8 cellular contexts compared by ENCODE assay signal in the genomic region with DNA sequence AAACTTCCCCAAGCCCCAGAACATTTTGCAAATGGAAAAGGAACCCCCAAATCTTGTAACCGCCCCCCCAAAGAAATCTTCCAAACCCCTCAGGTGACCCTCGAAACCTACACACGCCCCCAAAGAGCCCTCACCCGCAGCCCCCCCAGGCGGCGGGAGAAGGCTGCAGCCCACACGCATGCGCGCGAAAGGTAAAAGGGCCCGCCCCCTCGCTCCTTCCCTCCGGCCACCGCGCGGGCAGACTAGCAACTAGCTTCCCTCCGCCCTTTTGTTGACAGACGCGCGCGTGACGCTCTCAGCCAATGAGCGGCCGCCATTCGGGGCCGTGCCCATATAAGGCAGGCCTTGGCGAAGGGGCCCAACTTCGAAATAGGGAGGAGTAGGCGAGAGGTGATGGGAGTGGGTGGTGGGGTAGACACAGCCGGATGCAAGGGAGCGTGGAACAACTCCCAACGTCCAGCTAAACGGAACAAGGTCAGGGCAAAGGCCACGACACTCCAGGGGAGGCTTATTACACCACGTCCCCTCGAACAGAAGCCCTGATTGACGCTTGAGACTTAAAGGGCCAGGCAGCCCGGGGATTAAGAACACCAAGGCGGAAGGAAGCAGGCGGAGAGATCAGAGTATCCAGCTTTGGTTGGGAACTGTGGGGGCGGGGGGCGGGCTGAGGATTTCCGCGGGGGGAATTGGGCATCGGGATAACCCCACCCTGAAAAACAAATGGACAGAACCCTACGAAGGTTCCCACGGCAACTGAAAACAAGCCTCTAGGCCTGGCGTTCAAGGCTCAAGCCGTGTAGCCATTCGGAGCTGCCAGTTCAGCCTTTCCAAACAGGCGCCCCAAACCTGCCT. TPM values are rescaled to one million over a fixed set of nuclear protein-coding genes. Genes with fewer than 3 reads are reported as not detected.
A peak's percentile ranks its signal among the peaks of the same experiment; 100 is the strongest.
DNase-seq lines count a peak whose midpoint lies in the region; ATAC-seq and TF ChIP-seq lines count a peak whose summit lies in the region.

No MANE protein-coding gene starts in this region.

- peaks cover 26% of the 10 kb centered on the region for H4K20me1 ChIP-seq in BLaER1

- peak overlapping the region; percentile 86 for H3K27ac ChIP-seq in BLaER1
- peak overlapping the region; percentile 82 to 95 for H3K27ac ChIP-seq in coronary artery
- peak overlapping the region; percentile 92 for H3K27ac ChIP-seq in layer of hippocampus (ENCODE audit: low read depth, low read length)

- peak overlapping the region; percentile 82 for H3K4me3 ChIP-seq in BLaER1
- peak overlapping the region; percentile 70 for H3K4me3 ChIP-seq in coronary artery

- H3K27me3 ChIP-seq in BLaER1 (no peaks in the 10 kb centered on the region), layer of hippocampus (ENCODE audit: control insufficient read depth, insufficient read depth, low read length) (no peaks in the 10 kb centered on the region)

- peaks cover 36% of the 10 kb centered on the region for H3K36me3 Mint-ChIP-seq in activated CD4-positive, alpha-beta T cell treated with anti-CD3 and anti-CD28 coated beads, Interleukin-2, amount 10 ng/mL, durations not matched to agents 7 days and 5 days (ENCODE audit: low read depth)

- H3K27ac Mint-ChIP-seq in activated CD4-positive, alpha-beta T cell treated with anti-CD3 and anti-CD28 coated beads, Interleukin-2, amount 10 ng/mL, durations not matched to agents 7 days and 5 days, result peak overlapping the region; percentile 92

- H3K36me3 ChIP-seq in BLaER1, result peaks cover 48% of the 10 kb centered on the region

- H3K4me1 ChIP-seq in BLaER1, result peaks cover 30% of the 10 kb centered on the region

- no peaks in the 10 kb centered on the region for H3K9me3 Mint-ChIP-seq in activated CD4-positive, alpha-beta T cell treated with anti-CD3 and anti-CD28 coated beads, Interleukin-2, amount 10 ng/mL, durations not matched to agents 7 days and 5 days

- no peaks in the 10 kb centered on the region for H3K9me3 ChIP-seq in BLaER1

- ATAC-seq in GM19328 (IDR thresholded peaks at IDR 0.05; ENCODE audit: unreplicated experiment), result peak; percentile 93
- ATAC-seq in HG03469 (IDR thresholded peaks at IDR 0.05; ENCODE audit: unreplicated experiment), result peak; percentile 78

- no peaks in the 10 kb centered on the region for H3K27me3 Mint-ChIP-seq in activated CD4-positive, alpha-beta T cell treated with anti-CD3 and anti-CD28 coated beads, Interleukin-2, amount 10 ng/mL, durations not matched to agents 7 days and 5 days

- peak; percentile 96 for DNase-seq in NCI-H526 treated with DMSO at 0.1 percent for 48 hours (lab: John Stamatoyannopoulos, UW)
- DNase-seq in activated CD4-positive, alpha-beta T cell treated with anti-CD3 and anti-CD28 coated beads, Interleukin-2, amount 10 ng/mL, durations not matched to agents 7 days and 5 days, result peak; percentile 99
- DNase-seq in coronary artery (ENCODE audit: low spot score), result peak; percentile 99
- DNase-seq in stimulated activated CD4-positive, alpha-beta T cell treated with anti-CD3 and anti-CD28 coated beads, Interleukin-1b, Interleukin-23, amount 100 ng/mL, for 24 hours (ENCODE audit: low read depth in 4 of 4, low spot score in 1 of 4), result peak; percentile 81 to 94 (median 90)

- POLR2A ChIA-PET in activated CD4-positive, alpha-beta T cell treated with anti-CD3 and anti-CD28 coated beads, Interleukin-2, amount 10 ng/mL, durations not matched to agents 7 days and 5 days (lab: Charles Lee), result interaction anchor here (0.6 to 0.9 kb wide), 6 partner anchors 13 to 1026 kb away, joined by 3 to 15 read pairs (median 4); partner anchors contain the start of gene SNRPD2

- no peak for TF ChIP-seq CTCF in coronary artery (IDR thresholded peaks at IDR 0.05)

- CTCF ChIA-PET in activated CD4-positive, alpha-beta T cell treated with anti-CD3 and anti-CD28 coated beads, Interleukin-2, amount 10 ng/mL, durations not matched to agents 7 days and 5 days (lab: Charles Lee), result interaction anchor here (0.6 to 4.7 kb wide), 15 partner anchors 10 to 104 kb away, joined by 3 to 31 read pairs (median 5); partner anchors contain the start of genes DMWD, FBXO46, QPCTL and SIX5

- peak overlapping the region; percentile 95 for H3K4me2 ChIP-seq in BLaER1

- H3K9ac ChIP-seq in BLaER1, result peak overlapping the region; percentile 90

- peak overlapping the region; percentile 92 for H3K4me3 Mint-ChIP-seq in activated CD4-positive, alpha-beta T cell treated with anti-CD3 and anti-CD28 coated beads, Interleukin-2, amount 10 ng/mL, durations not matched to agents 7 days and 5 days

- peaks cover 42% of the 10 kb centered on the region for H3K4me1 Mint-ChIP-seq in activated CD4-positive, alpha-beta T cell treated with anti-CD3 and anti-CD28 coated beads, Interleukin-2, amount 10 ng/mL, durations not matched to agents 7 days and 5 days

RNA-seq across cellular contexts. Expression of gene FBXO46, which starts 13.3 kb away (rescaled TPM):
- 10 to 100 TPM; 38.5 to 40.0 TPM for total RNA-seq in activated CD4-positive, alpha-beta T cell treated with anti-CD3 and anti-CD28 coated beads, Interleukin-2, amount 10 ng/mL, durations not matched to agents 7 days and 5 days

RNA-seq across cellular contexts. Expression of gene MEIOSIN, which starts 15.9 kb away (rescaled TPM):
- not detected for total RNA-seq in activated CD4-positive, alpha-beta T cell treated with anti-CD3 and anti-CD28 coated beads, Interleukin-2, amount 10 ng/mL, durations not matched to agents 7 days and 5 days

RNA-seq across cellular contexts. Expression of gene QPCTL, which starts 24.9 kb away (rescaled TPM):
- 1 to 10 TPM; 6.1 to 7.3 TPM for total RNA-seq in activated CD4-positive, alpha-beta T cell treated with anti-CD3 and anti-CD28 coated beads, Interleukin-2, amount 10 ng/mL, durations not matched to agents 7 days and 5 days

RNA-seq across cellular contexts. Expression of gene SNRPD2, which starts 25.6 kb away (rescaled TPM):
- 100 to 1,000 TPM; 485 to 566 TPM for total RNA-seq in activated CD4-positive, alpha-beta T cell treated with anti-CD3 and anti-CD28 coated beads, Interleukin-2, amount 10 ng/mL, durations not matched to agents 7 days and 5 days

RNA-seq across cellular contexts. Expression of gene GIPR, which starts 49.3 kb away (rescaled TPM):
- total RNA-seq in activated CD4-positive, alpha-beta T cell treated with anti-CD3 and anti-CD28 coated beads, Interleukin-2, amount 10 ng/mL, durations not matched to agents 7 days and 5 days, result 1 to 10 TPM; 1.3 to 1.4 TPM

Comparison
In these comparisons a context has a peak if more than half of its experiments do, and no peak if none do; other contexts are left out.
1. Peak in every context shown above with its lines: DNase-seq, ATAC-seq, H3K4me3 ChIP-seq and H3K27ac ChIP-seq.